ENCODE assay signal across 19 cellular contexts in genomic region chr6:157615951-157616350, GRCh38.
A peak's percentile ranks its signal among the peaks of the same experiment; 100 is the strongest.
DNase-seq lines count a peak whose midpoint lies in the region; ATAC-seq and TF ChIP-seq lines count a peak whose summit lies in the region.
"Had no signal": no experiment of that assay in that cellular context is flagged by ENCODE, and none has a peak within 500 bp of the region (broad histone marks: within the 10 kb centered on the region; RNA-seq: fewer than 3 reads in every experiment).

No MANE protein-coding gene starts in this region.

- peaks cover 6% of the 10 kb centered on the region for H3K79me1 ChIP-seq in mesenchymal stem cell (replicated peaks; ENCODE audit: low read length, poor library complexity, severe bottlenecking)

- no peak overlapping the region for H2BK12ac ChIP-seq in mesenchymal stem cell (ENCODE audit: low read length in 2 of 2)

- no peaks in the 10 kb centered on the region for H3K4me1 Mint-ChIP-seq in Caco-2 (ENCODE audit: low read depth, unreplicated experiment)
- H3K4me1 Mint-ChIP-seq: CD4-positive, alpha-beta memory T cell had no signal

- no peaks in the 10 kb centered on the region for H3K9me3 Mint-ChIP-seq in Caco-2 (ENCODE audit: unreplicated experiment)
- H3K9me3 Mint-ChIP-seq: CD4-positive, alpha-beta memory T cell; H9; HFFc6 had no signal

- WGBS in mesenchymal stem cell, result 95% methylated on average over 4 of the region's 4 CpGs
- WGBS in transverse colon (ENCODE audit: low coverage in 1 of 2), 2 donors, result 87 to 92% methylated on average over 2 to 4 of the region's 4 CpGs
- WGBS in right cardiac atrium, result 94% methylated on average over 4 of the region's 4 CpGs

- H2AK5ac ChIP-seq in mesenchymal stem cell (ENCODE audit: low read length, severe bottlenecking), result no peak overlapping the region

- peak overlapping the region; percentile 7 for H3K27ac Mint-ChIP-seq in Caco-2 (ENCODE audit: unreplicated experiment)
- H3K27ac Mint-ChIP-seq: CD4-positive, alpha-beta memory T cell; HFFc6 had no signal

- H2BK5ac ChIP-seq in mesenchymal stem cell (ENCODE audit: low read depth, low read length, poor library complexity, severe bottlenecking), result no peak overlapping the region

- H2BK15ac ChIP-seq in mesenchymal stem cell (ENCODE audit: low read depth, poor library complexity, severe bottlenecking), result no peak overlapping the region

- H3K23ac ChIP-seq in mesenchymal stem cell (ENCODE audit: low read length in 2 of 2), result no peak overlapping the region

- H3K27me3 ChIP-seq in Caco-2 (replicated peaks; ENCODE audit: control insufficient read depth, insufficient read depth, low read length) (no peaks in the 10 kb centered on the region), mesenchymal stem cell (ENCODE audit: control insufficient read depth in 1 of 2, insufficient read depth in 1 of 2, low read length in 2 of 2) (no peaks in the 10 kb centered on the region), transverse colon (no peaks in the 10 kb centered on the region), right cardiac atrium (ENCODE audit: control insufficient read depth, insufficient read depth) (no peaks in the 10 kb centered on the region)
- H3K27me3 ChIP-seq: BLaER1 had no signal

- no peak overlapping the region for H3K14ac ChIP-seq in mesenchymal stem cell (ENCODE audit: low read length in 2 of 2)

- H2BK120ac ChIP-seq in mesenchymal stem cell (ENCODE audit: low read depth, low read length), result no peak overlapping the region

- H3K18ac ChIP-seq in mesenchymal stem cell (ENCODE audit: low read depth in 1 of 2, low read length in 2 of 2), result no peak overlapping the region

- no peaks in the 10 kb centered on the region for H3K4me1 ChIP-seq in Caco-2
- peaks cover 8% of the 10 kb centered on the region for H3K4me1 ChIP-seq in mesenchymal stem cell (ENCODE audit: control insufficient read depth, insufficient read depth, low read depth, low read length)
- H3K4me1 ChIP-seq in transverse colon, result peaks cover 14 to 29% (median 21%) of the 10 kb centered on the region in 4 donors
- no peaks in the 10 kb centered on the region for H3K4me1 ChIP-seq in right cardiac atrium (ENCODE audit: control insufficient read depth, insufficient read depth, low read length)

- BruUV-seq in Caco-2 (replicated peaks; lab: Mats Ljungman, UMichigan), result no TSS peak

- H3K4me3 Mint-ChIP-seq in Caco-2 (ENCODE audit: unreplicated experiment), result no peak overlapping the region
- H3K4me3 Mint-ChIP-seq: H9, HFFc6 had no signal

- intact Hi-C loops in Caco-2 (cut with micrococcal nuclease; ENCODE audit: unreplicated experiment), result no loop called here
- intact Hi-C loops in transverse colon (cut with DNase I; ENCODE audit: low total_unique reads), result no loop called here
- intact Hi-C loops in Right ventricle myocardium superior (cut with DNase I), result no loop called here
- intact Hi-C loops in right cardiac atrium (cut with DNase I), result no loop called here

- H4K91ac ChIP-seq in mesenchymal stem cell (ENCODE audit: low read length), result no peak overlapping the region

- no peak overlapping the region for H3K4me2 ChIP-seq in mesenchymal stem cell (ENCODE audit: low read length, poor library complexity, severe bottlenecking)
- H3K4me2 ChIP-seq: BLaER1 had no signal

- no peak overlapping the region for H3K4ac ChIP-seq in mesenchymal stem cell (ENCODE audit: low read depth in 1 of 2, low read length in 2 of 2)

- no peak for TF ChIP-seq CTCF in Caco-2 (IDR thresholded peaks at IDR 0.05; ENCODE audit: insufficient read depth in 1 of 2, low read depth in 1 of 2, low read length in 1 of 2, severe bottlenecking in 1 of 2, unreplicated experiment in 1 of 2)
- no peak for TF ChIP-seq CTCF in VCaP (conservative IDR thresholded peaks at IDR 0.05)
- no peak for TF ChIP-seq CTCF in transverse colon (IDR thresholded peaks at IDR 0.05)
- TF ChIP-seq CTCF in coronary artery (IDR thresholded peaks at IDR 0.05), result no peak

- peak overlapping the region; percentile 7 for H3K9ac ChIP-seq in mesenchymal stem cell (ENCODE audit: low read length)
- H3K9ac ChIP-seq: BLaER1 had no signal

- no peak for ATAC-seq in Right ventricle myocardium superior (ENCODE audit: poor library complexity)
- ATAC-seq in right cardiac atrium, result no peak
- ATAC-seq: GM12878, Panc1 had no signal

- no peaks in the 10 kb centered on the region for H3K36me3 ChIP-seq in Caco-2 (ENCODE audit: control insufficient read depth, insufficient read depth, low read length)
- no peaks in the 10 kb centered on the region for H3K36me3 ChIP-seq in mesenchymal stem cell (ENCODE audit: control insufficient read depth in 1 of 2, insufficient read depth in 2 of 2, low read depth in 1 of 2, low read length in 2 of 2)
- H3K36me3 ChIP-seq in transverse colon, result no peaks in the 10 kb centered on the region
- H3K36me3 ChIP-seq: BLaER1 had no signal

- TF ChIP-seq POLR2A in transverse colon (IDR thresholded peaks at IDR 0.05), result no peak

- H4K8ac ChIP-seq in mesenchymal stem cell (ENCODE audit: low read length), result no peak overlapping the region

- H3K9me3 ChIP-seq in Caco-2 (no peaks in the 10 kb centered on the region), mesenchymal stem cell (ENCODE audit: control insufficient read depth, low read length) (no peaks in the 10 kb centered on the region), transverse colon (no peaks in the 10 kb centered on the region), right cardiac atrium (ENCODE audit: control insufficient read depth, low read length) (no peaks in the 10 kb centered on the region)
- H3K9me3 ChIP-seq: BLaER1 had no signal

- POLR2A ChIA-PET in Caco-2 (lab: Charles Lee), result no interaction called here

- peaks cover 26% of the 10 kb centered on the region for H3K36me3 Mint-ChIP-seq in Caco-2 (ENCODE audit: insufficient read depth, unreplicated experiment)
- H3K36me3 Mint-ChIP-seq: CD4-positive, alpha-beta memory T cell had no signal

- TF ChIP-seq EP300 in transverse colon (IDR thresholded peaks at IDR 0.05; ENCODE audit: low read depth), result no peak

- DNase-seq in Caco-2 (no peak), mesenchymal stem cell (no peak), transverse colon (no peak), coronary artery (ENCODE audit: low spot score) (no peak), Right ventricle myocardium superior (no peak), right cardiac atrium (no peak)
- DNase-seq: CD4-positive, alpha-beta memory T cell; DND-41; H9; HFFc6; NCI-H146; NCI-H2029; NCI-H226; NCI-H510A treated with DMSO at 0.1 percent for 48 hours; NCI-H774 had no signal

- CTCF ChIA-PET in Caco-2 (lab: Charles Lee), result interaction anchor here (0.6 kb wide), 1 partner anchor 16 kb away, joined by 3 read pairs; no protein-coding TSS in a partner anchor

- H3K27ac ChIP-seq in VCaP (peak overlapping the region; percentile 21; the same call in 1 of the 2 replicates), mesenchymal stem cell (ENCODE audit: low read length, poor library complexity, severe bottlenecking) (no peak overlapping the region), transverse colon (peak overlapping the region in 3 of 4 donors; percentile 64 to 75 (median 71)), coronary artery (no peak overlapping the region), right cardiac atrium (ENCODE audit: low read length) (no peak overlapping the region)

- no peaks in the 10 kb centered on the region for H3K27me3 Mint-ChIP-seq in Caco-2 (ENCODE audit: insufficient read depth, unreplicated experiment)
- H3K27me3 Mint-ChIP-seq: CD4-positive, alpha-beta memory T cell had no signal

- in situ Hi-C loops in transverse colon (cut with MboI; ENCODE audit: low pct_ligation_motif_present in 1 of 4, low pct_unique_long_range_greater_than_20kb in 1 of 4, low sequenced_read_pairs in 3 of 4), result loop anchor here in 1 of 4 donors (25.0 kb wide), 1 partner anchor 279 kb away; no protein-coding TSS in a partner anchor

- H3K4me3 ChIP-seq in Caco-2 (ENCODE audit: low read depth, low read length), result no peak overlapping the region
- no peak overlapping the region for H3K4me3 ChIP-seq in mesenchymal stem cell (ENCODE audit: insufficient read depth in 1 of 2, low read depth in 1 of 2, low read length in 2 of 2)
- H3K4me3 ChIP-seq in transverse colon, result no peak overlapping the region
- H3K4me3 ChIP-seq in coronary artery, result no peak overlapping the region
- no peak overlapping the region for H3K4me3 ChIP-seq in right cardiac atrium (ENCODE audit: low read length)
- H3K4me3 ChIP-seq: BLaER1, GM12878 had no signal

- no peak overlapping the region for H2AFZ ChIP-seq in mesenchymal stem cell (ENCODE audit: low read depth, low read length)

Comparison
In these comparisons a context has a peak if more than half of its experiments do, and no peak if none do; other contexts are left out.
1. H3K27ac ChIP-seq: peak in VCaP (single experiment) and transverse colon (3 of 4); none in mesenchymal stem cell (single experiment), coronary artery (0 of 2) and right cardiac atrium (single experiment).